In genomic region chr2:124501575-124502152, GRCh38 we compare ENCODE assay signal across 19 cellular contexts.
DNase-seq lines count a peak whose midpoint lies in the region; ATAC-seq, FAIRE-seq and TF ChIP-seq lines count a peak whose summit lies in the region.
"Had no signal": no experiment of that assay in that cellular context is flagged by ENCODE, and none has a peak within 500 bp of the region (broad histone marks: within the 10 kb centered on the region; RNA-seq: fewer than 3 reads in every experiment).

No MANE protein-coding gene starts in this region.

- no peak overlapping the region for H3K27ac ChIP-seq in GM23338 (ENCODE audit: low read depth)
- no peak overlapping the region for H3K27ac ChIP-seq in astrocyte (ENCODE audit: low read depth, low read length)
- H3K27ac ChIP-seq: A549, C4-2B had no signal

- H3K9me3 ChIP-seq in astrocyte (ENCODE audit: insufficient read depth, low read depth, low read length) = peaks cover 4% of the 10 kb centered on the region
- H3K9me3 ChIP-seq: A549, BE2C, HAP-1 had no signal

- H3K9ac ChIP-seq in astrocyte (ENCODE audit: low read length) = no peak overlapping the region

- H3K4me2 ChIP-seq in GM23338 = no peak overlapping the region
- H3K4me2 ChIP-seq in astrocyte (ENCODE audit: low read length) = no peak overlapping the region
- H3K4me2 ChIP-seq: A549 had no signal

- H3K9me3 Mint-ChIP-seq in GM23338 (no peaks in the 10 kb centered on the region), astrocyte (ENCODE audit: unreplicated experiment) (no peaks in the 10 kb centered on the region)

- H3K4me1 ChIP-seq in GM23338 (ENCODE audit: insufficient read depth) = no peaks in the 10 kb centered on the region
- H3K4me1 ChIP-seq in astrocyte (ENCODE audit: insufficient read depth, low read length) = no peaks in the 10 kb centered on the region
- H3K4me1 ChIP-seq: A549, BE2C, HAP-1 had no signal

- no peaks in the 10 kb centered on the region for H4K20me1 ChIP-seq in GM23338 (replicated peaks; ENCODE audit: insufficient read depth)
- H4K20me1 ChIP-seq in astrocyte (ENCODE audit: insufficient read depth, low read length) = no peaks in the 10 kb centered on the region

- TF ChIP-seq CTCF in GM23338 (conservative IDR thresholded peaks at IDR 0.05; ENCODE audit: low read depth in 2 of 2) (no peak), astrocyte (IDR thresholded peaks at IDR 0.05; ENCODE audit: insufficient read depth, low read depth, low read length) (no peak)

- H3K9me2 ChIP-seq in GM23338 (ENCODE audit: insufficient read depth) = peaks cover 34% of the 10 kb centered on the region

- no peaks in the 10 kb centered on the region for H3K27me3 Mint-ChIP-seq in GM23338 (ENCODE audit: insufficient read depth, low read depth, poor library complexity)
- no peaks in the 10 kb centered on the region for H3K27me3 Mint-ChIP-seq in astrocyte (ENCODE audit: low read depth, unreplicated experiment)
- H3K27me3 Mint-ChIP-seq: CD4-positive, alpha-beta memory T cell had no signal

- no peaks in the 10 kb centered on the region for H3F3A ChIP-seq in GM23338 (replicated peaks; ENCODE audit: low read depth)

- ATAC-seq in GM23338 = no peak
- ATAC-seq in left cardiac atrium = peak; percentile 15 to 70
- peak; percentile 15 for ATAC-seq in sciatic nerve
- no peak for ATAC-seq in GM18520 (IDR thresholded peaks at IDR 0.05; ENCODE audit: unreplicated experiment)
- ATAC-seq: A549 had no signal

- FAIRE-seq in astrocyte (lab: Jason Lieb, UNC) = no peak
- FAIRE-seq: A549, GM12892, GM19239, H1, HTR-8/SVneo had no signal

- no peak overlapping the region for H3K27ac Mint-ChIP-seq in GM23338
- peak overlapping the region; percentile 50 for H3K27ac Mint-ChIP-seq in astrocyte (ENCODE audit: unreplicated experiment)
- H3K27ac Mint-ChIP-seq: CD4-positive, alpha-beta memory T cell had no signal

- H3K4me3 Mint-ChIP-seq in GM23338 = no peak overlapping the region
- H3K4me3 Mint-ChIP-seq in astrocyte (ENCODE audit: unreplicated experiment) = no peak overlapping the region
- H3K4me3 Mint-ChIP-seq: CD4-positive, alpha-beta memory T cell had no signal

- no peak overlapping the region for H2AFZ ChIP-seq in GM23338
- H2AFZ ChIP-seq in astrocyte (ENCODE audit: low read depth, low read length) = no peak overlapping the region

- no peaks in the 10 kb centered on the region for H3K36me3 ChIP-seq in GM23338 (ENCODE audit: insufficient read depth)
- H3K36me3 ChIP-seq in astrocyte (ENCODE audit: insufficient read depth, low read length) = no peaks in the 10 kb centered on the region
- H3K36me3 ChIP-seq: BE2C, HAP-1 had no signal

- DNase-seq in GM23338 (ENCODE audit: low spot score) = peak; percentile 4
- DNase-seq in astrocyte (ENCODE audit: low read depth) = no peak
- DNase-seq in left cardiac atrium = no peak
- no peak for DNase-seq in sciatic nerve (ENCODE audit: low spot score)
- DNase-seq in NCI-H82 (lab: John Stamatoyannopoulos, UW) = no peak
- DNase-seq: BE2C; CD4-positive, alpha-beta memory T cell; DMS153; DMS79 treated with DMSO at 0.1 percent for 48 hours; EL; GDM1 had no signal

- H3K36me3 Mint-ChIP-seq in GM23338 (ENCODE audit: low read depth) = no peaks in the 10 kb centered on the region
- H3K36me3 Mint-ChIP-seq in astrocyte (ENCODE audit: low read depth, unreplicated experiment) = no peaks in the 10 kb centered on the region
- H3K36me3 Mint-ChIP-seq: CD4-positive, alpha-beta memory T cell had no signal

- H3K79me2 ChIP-seq in GM23338 (replicated peaks; ENCODE audit: insufficient read depth) (no peaks in the 10 kb centered on the region), astrocyte (ENCODE audit: insufficient read depth, low read length) (no peaks in the 10 kb centered on the region)

- H3K4me3 ChIP-seq in GM23338 (no peak overlapping the region), astrocyte (ENCODE audit: insufficient read depth, low read depth, low read length) (no peak overlapping the region)
- H3K4me3 ChIP-seq: A549, HAP-1 had no signal

- H3K4me1 Mint-ChIP-seq in GM23338 (no peaks in the 10 kb centered on the region), astrocyte (ENCODE audit: low read depth, unreplicated experiment) (peaks cover 4% of the 10 kb centered on the region)
- H3K4me1 Mint-ChIP-seq: CD4-positive, alpha-beta memory T cell had no signal

- intact Hi-C loops in left cardiac atrium (cut with DNase I) = no loop called here
- intact Hi-C loops in sciatic nerve (cut with DNase I) = no loop called here

- no peaks in the 10 kb centered on the region for H3K27me3 ChIP-seq in GM23338 (ENCODE audit: insufficient read depth)
- no peaks in the 10 kb centered on the region for H3K27me3 ChIP-seq in astrocyte (ENCODE audit: insufficient read depth, low read length)
- H3K27me3 ChIP-seq: BE2C had no signal

TF ChIP-seq in GM23338, 12 proteins besides CTCF, POLR2A, EP300 and RAD21 (continues in another document):
- TF ChIP-seq ZNF114 (CRISPR knock-in tag; IDR thresholded peaks at IDR 0.05) (no peak), ZNF462 (CRISPR knock-in tag; IDR thresholded peaks at IDR 0.05) (no peak)

Comparison
In these comparisons a context has a peak if more than half of its experiments do, and no peak if none do; other contexts are left out.
1. ATAC-seq: peak in left cardiac atrium (2 of 2) and sciatic nerve (single experiment); none in GM23338 (single experiment) and GM18520 (single experiment).